ENCODE assay signal across 8 cellular contexts in the genomic region with DNA sequence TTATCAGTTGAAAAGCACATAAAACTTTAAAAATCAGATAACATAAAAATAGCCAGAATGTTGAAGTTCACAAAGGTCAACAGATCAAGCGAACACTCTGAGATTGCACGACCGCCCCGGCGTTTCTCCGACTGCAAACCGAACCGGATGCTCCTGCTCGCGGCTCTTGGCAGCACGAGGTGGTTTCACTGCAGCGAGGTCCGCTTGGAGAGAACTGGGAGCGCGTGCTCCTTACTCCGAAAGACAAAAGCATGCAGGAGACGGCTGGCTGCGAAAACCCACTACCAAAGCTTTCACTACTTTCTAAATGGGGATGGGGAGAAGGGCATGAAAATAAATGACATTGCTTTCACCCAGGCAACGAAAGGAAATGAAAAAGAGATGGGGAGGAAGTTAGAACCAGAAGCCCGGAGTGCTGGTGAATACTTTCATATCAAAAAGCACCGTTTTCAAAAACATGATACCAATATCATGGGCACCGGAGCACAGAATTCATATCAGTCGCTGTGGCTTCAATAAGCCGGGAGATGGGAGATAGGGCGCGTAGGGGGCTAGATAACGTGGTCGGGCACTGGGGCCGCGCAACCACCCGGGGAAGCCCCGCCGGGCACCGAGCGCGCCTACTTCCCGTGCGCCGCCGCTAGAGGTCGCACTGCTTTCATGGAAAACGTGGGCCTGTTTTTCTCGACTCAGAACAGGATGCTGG. TPM values are rescaled to one million over a fixed set of nuclear protein-coding genes. Genes with fewer than 3 reads are reported as not detected.
DNase-seq lines count a peak whose midpoint lies in the region; ATAC-seq and TF ChIP-seq lines count a peak whose summit lies in the region.

No MANE protein-coding gene starts in this region.

- H2BK15ac ChIP-seq in IMR-90 (ENCODE audit: low read depth, low read length) = no peak overlapping the region

- H2AK5ac ChIP-seq in IMR-90 (ENCODE audit: low read depth, low read length) = no peak overlapping the region

- no peak overlapping the region for H3K56ac ChIP-seq in IMR-90 (ENCODE audit: extremely low read depth, insufficient read depth, low read length)

- peak overlapping the region; percentile 52; the same call in 1 of the 2 replicates for H3K9ac ChIP-seq in IMR-90 (ENCODE audit: low read depth, low read length)

- dilution Hi-C loops in IMR-90 (cut with HindIII; ENCODE audit: low sequenced_read_pairs, unreplicated experiment) = loop anchor here (25.0 kb wide), 1 partner anchor 426 kb away; a partner anchor contains a TSS

- WGBS in IMR-90 (ENCODE audit: extremely low coverage in 2 of 2, insufficient read length in 1 of 2), 2 experiments = 2% methylated on average over 9 of the region's 43 CpGs; no CpG with 5 or more reads in 1 of the 2 experiments

- intact Hi-C loops in Caco-2 (cut with micrococcal nuclease; ENCODE audit: unreplicated experiment) = loop anchor here (1.0 to 5.0 kb wide), 5 partner anchors 136 to 603 kb away; a partner anchor contains a TSS
- intact Hi-C loops in IMR-90 (cut with micrococcal nuclease) = loop anchor here (1.0 to 10.0 kb wide), 9 partner anchors 122 to 988 kb away; a partner anchor contains a TSS

- H3K9me3 ChIP-seq in Caco-2 (no peaks in the 10 kb centered on the region), IMR-90 (ENCODE audit: control insufficient read depth, insufficient read depth, low read length) (no peaks in the 10 kb centered on the region), Peyer's patch (no peaks in the 10 kb centered on the region)

- peak; percentile 90 for TF ChIP-seq RAD21 in IMR-90 (IDR thresholded peaks at IDR 0.05; ENCODE audit: low read length)

- H4K20me1 ChIP-seq in IMR-90 (ENCODE audit: insufficient read depth, low read length) = peaks cover 4% of the 10 kb centered on the region; the same call in 1 of the 2 replicates

- H3K36me3 Mint-ChIP-seq in Caco-2 (ENCODE audit: insufficient read depth, unreplicated experiment) (no peaks in the 10 kb centered on the region), nephron (ENCODE audit: low read depth) (peaks cover 30% of the 10 kb centered on the region)
- peaks cover 25% of the 10 kb centered on the region for H3K36me3 Mint-ChIP-seq in activated T-helper 17 cell treated with anti-CD3 and anti-CD28 coated beads, Interleukin-2, amount 50 U/mL, for 72 hours (ENCODE audit: low read depth)

- H2BK120ac ChIP-seq in IMR-90 (ENCODE audit: low read depth, low read length) = no peak overlapping the region

- ATAC-seq in GM21367 (IDR thresholded peaks at IDR 0.05; ENCODE audit: unreplicated experiment) = peak; percentile 54
- peak; percentile 90 for ATAC-seq in IMR-90 (ENCODE audit: low read depth)
- ATAC-seq in activated T-helper 17 cell treated with anti-CD3 and anti-CD28 coated beads, Interleukin-2, amount 50 U/mL, for 72 hours (replicated peaks) = peak; percentile 94

- H4K5ac ChIP-seq in IMR-90 (ENCODE audit: low read depth, low read length) = no peak overlapping the region

- no peak overlapping the region for H3K4ac ChIP-seq in IMR-90 (ENCODE audit: low read depth, low read length)

- H3K4me1 ChIP-seq in Caco-2 = no peaks in the 10 kb centered on the region
- peaks cover 7% of the 10 kb centered on the region for H3K4me1 ChIP-seq in IMR-90 (ENCODE audit: control insufficient read depth, insufficient read depth, low read length)
- no peaks in the 10 kb centered on the region for H3K4me1 ChIP-seq in Peyer's patch

- TF ChIP-seq CTCF in Caco-2 (IDR thresholded peaks at IDR 0.05; ENCODE audit: insufficient read depth in 1 of 2, low read depth in 1 of 2, low read length in 1 of 2, severe bottlenecking in 1 of 2, unreplicated experiment in 1 of 2) (peak; percentile 99 to 100), IMR-90 (conservative IDR thresholded peaks at IDR 0.05; ENCODE audit: low read depth, low read length) (peak; percentile 91), Peyer's patch (IDR thresholded peaks at IDR 0.05) (peak; percentile 84 to 96 (median 90)), nephron (IDR thresholded peaks at IDR 0.05; ENCODE audit: unreplicated experiment in 3 of 3) (peak; percentile 92 to 97 (median 93))

- no TSS peak for BruUV-seq in Caco-2 (replicated peaks; lab: Mats Ljungman, UMichigan)
- no TSS peak for BruUV-seq in IMR-90 (replicated peaks; lab: Mats Ljungman, UMichigan)

- CTCF ChIA-PET in Caco-2 (lab: Charles Lee) (interaction anchor here (0.6 to 0.9 kb wide), 5 partner anchors 9 to 455 kb away, joined by 3 to 8 read pairs (median 3); a partner anchor contains a TSS), IMR-90 (lab: Yijun Ruan, JAX) (interaction anchor here (0.6 to 1.6 kb wide), 3 partner anchors 12 to 303 kb away, joined by 3 to 4 read pairs (median 3); no protein-coding TSS in a partner anchor)

- H2BK5ac ChIP-seq in IMR-90 (ENCODE audit: low read depth, low read length, poor library complexity, severe bottlenecking) = no peak overlapping the region

- H3K9me3 Mint-ChIP-seq in Caco-2 (ENCODE audit: unreplicated experiment) (no peaks in the 10 kb centered on the region), nephron (no peaks in the 10 kb centered on the region)
- H3K9me3 Mint-ChIP-seq in activated T-helper 17 cell treated with anti-CD3 and anti-CD28 coated beads, Interleukin-2, amount 50 U/mL, for 72 hours = no peaks in the 10 kb centered on the region

- H2BK20ac ChIP-seq in IMR-90 (ENCODE audit: low read depth, low read length) = no peak overlapping the region

- H3K18ac ChIP-seq in IMR-90 (ENCODE audit: low read depth, low read length) = no peak overlapping the region

- H2AK9ac ChIP-seq in IMR-90 (replicated peaks; ENCODE audit: low read depth, low read length, poor library complexity) = no peak overlapping the region

- 0 out of 2 replicates have a peak, but pooled peaks cover 3% of the 10 kb centered on the region for H3K9me1 ChIP-seq in IMR-90 (ENCODE audit: insufficient read depth, low read length)

- H3K14ac ChIP-seq in IMR-90 (replicated peaks; ENCODE audit: low read depth, low read length) = no peak overlapping the region

- DNase-seq in Caco-2 (peak; percentile 77 to 92), IMR-90 (peak; percentile 61), Peyer's patch (peak; percentile 70 to 87 (median 85)), fibroblast of the conjunctiva (ENCODE audit: low read depth) (peak; percentile 29)
- peak; percentile 77 for DNase-seq in stimulated activated naive CD4-positive, alpha-beta T cell treated with Interleukin-2 at 50 U/mL for 16 hours (lab: John Stamatoyannopoulos, UW)

- no peak overlapping the region for H3K23ac ChIP-seq in IMR-90 (ENCODE audit: low read depth, low read length)

- peak overlapping the region; percentile 86 for H2AFZ ChIP-seq in IMR-90 (replicated peaks; ENCODE audit: low read length, poor library complexity)

- peaks cover 5% of the 10 kb centered on the region; the same call in 1 of the 2 replicates for H3K27me3 ChIP-seq in Caco-2 (replicated peaks; ENCODE audit: control insufficient read depth, insufficient read depth, low read length)
- no peaks in the 10 kb centered on the region for H3K27me3 ChIP-seq in IMR-90 (ENCODE audit: control insufficient read depth, insufficient read depth, low read length)
- H3K27me3 ChIP-seq in Peyer's patch = no peaks in the 10 kb centered on the region

- in situ Hi-C loops in IMR-90 (cut with MboI; ENCODE audit: low sequenced_read_pairs) = loop anchor here (10.0 to 25.0 kb wide), 3 partner anchors 198 to 801 kb away; a partner anchor contains a TSS

- H3K27ac Mint-ChIP-seq in Caco-2 (ENCODE audit: unreplicated experiment) = no peak overlapping the region
- peak overlapping the region; percentile 51 for H3K27ac Mint-ChIP-seq in activated T-helper 17 cell treated with anti-CD3 and anti-CD28 coated beads, Interleukin-2, amount 50 U/mL, for 72 hours
- H3K27ac Mint-ChIP-seq in nephron = peak overlapping the region in 1 of 3 experiments; percentile 31

- TF ChIP-seq POLR2A in IMR-90 (IDR thresholded peaks at IDR 0.05; ENCODE audit: low read depth, low read length) (peak; percentile 8; the same call in 1 of the 2 replicates), Peyer's patch (IDR thresholded peaks at IDR 0.05) (no peak)

- peaks cover 33% of the 10 kb centered on the region for H3K27me3 Mint-ChIP-seq in Caco-2 (ENCODE audit: insufficient read depth, unreplicated experiment)
- no peaks in the 10 kb centered on the region for H3K27me3 Mint-ChIP-seq in activated T-helper 17 cell treated with anti-CD3 and anti-CD28 coated beads, Interleukin-2, amount 50 U/mL, for 72 hours
- peaks cover 49% of the 10 kb centered on the region for H3K27me3 Mint-ChIP-seq in nephron (ENCODE audit: low read depth)

- 0 out of 4 replicates have a peak overlapping the region, but pooled peaks of 1 of the 2 experiments have one; percentile 37 for H4K8ac ChIP-seq in IMR-90 (ENCODE audit: low read depth in 2 of 2, low read length in 2 of 2)

- no peak overlapping the region; the same call in 1 of the 2 replicates for H3K27ac ChIP-seq in IMR-90 (ENCODE audit: insufficient read depth, low read length)
- peak overlapping the region in 1 of 4 donors; percentile 65 for H3K27ac ChIP-seq in Peyer's patch

- H4K91ac ChIP-seq in IMR-90 (ENCODE audit: insufficient read depth, low read depth, low read length) = no peak overlapping the region

- H3K4me3 ChIP-seq in Caco-2 (ENCODE audit: low read depth, low read length) = peak overlapping the region; percentile 40
- peak overlapping the region; percentile 72 for H3K4me3 ChIP-seq in IMR-90 (ENCODE audit: insufficient read depth, low read depth, low read length)
- peak overlapping the region; percentile 36 to 51 (median 45) for H3K4me3 ChIP-seq in Peyer's patch

- peak overlapping the region; percentile 95 for H3K4me2 ChIP-seq in IMR-90 (ENCODE audit: low read depth, low read length)

- H3K4me1 Mint-ChIP-seq in Caco-2 (ENCODE audit: low read depth, unreplicated experiment) (peaks cover 5% of the 10 kb centered on the region), nephron (peaks cover 30% of the 10 kb centered on the region)
- H3K4me1 Mint-ChIP-seq in activated T-helper 17 cell treated with anti-CD3 and anti-CD28 coated beads, Interleukin-2, amount 50 U/mL, for 72 hours = peaks cover 16% of the 10 kb centered on the region

- H3K36me3 ChIP-seq in Caco-2 (ENCODE audit: control insufficient read depth, insufficient read depth, low read length) = no peaks in the 10 kb centered on the region
- peaks cover 11% of the 10 kb centered on the region for H3K36me3 ChIP-seq in IMR-90 (ENCODE audit: control insufficient read depth, insufficient read depth, low read length)
- peaks cover 0 to 28% (median 0%) of the 10 kb centered on the region in 3 donors for H3K36me3 ChIP-seq in Peyer's patch

- POLR2A ChIA-PET in Caco-2 (lab: Charles Lee) (no interaction called here), IMR-90 (lab: Charles Lee; ENCODE audit: unreplicated experiment) (no interaction called here)

- peak overlapping the region; percentile 83 for H3K4me3 Mint-ChIP-seq in Caco-2 (ENCODE audit: unreplicated experiment)
- H3K4me3 Mint-ChIP-seq in activated T-helper 17 cell treated with anti-CD3 and anti-CD28 coated beads, Interleukin-2, amount 50 U/mL, for 72 hours = peak overlapping the region; percentile 80
- H3K4me3 Mint-ChIP-seq in nephron = peak overlapping the region; percentile 79 to 82 (median 79)

- H3K79me1 ChIP-seq in IMR-90 (ENCODE audit: low read depth in 1 of 2, low read length in 2 of 2) = peaks cover 0 to 8% of the 10 kb centered on the region in 2 experiments; a peak in 1 of 4 replicates

RNA-seq across cellular contexts. Expression of a gene that starts 8.3 kb away (rescaled TPM):
- total RNA-seq in Caco-2 (2022) (not detected in 2 replicates), IMR-90 (2012; rRNA removed) (not detected in 2 replicates), Peyer's patch (not detected)
- not detected in 2 replicates for polyA plus RNA-seq in IMR-90 (2012; rRNA removed)
- polyA plus RNA-seq in IMR-90 (2012; cell fraction: cytosol; rRNA removed) = not detected in 2 replicates
- not detected in 2 replicates for polyA plus RNA-seq in IMR-90 (2012; cell fraction: nucleus; rRNA removed; ENCODE audit: low replicate concordance)
- not detected for total RNA-seq in activated T-helper 17 cell treated with anti-CD3 and anti-CD28 coated beads, Interleukin-2, amount 50 U/mL, for 72 hours

Comparison
In these comparisons a context has a peak if more than half of its experiments do, and no peak if none do; other contexts are left out.
1. DNase-seq: peak in every context shown above with its lines; median percentile 85 in Peyer's patch; 84 in Caco-2; 77 in stimulated activated naive CD4-positive, alpha-beta T cell treated with Interleukin-2 at 50 U/mL for 16 hours; 61 in IMR-90; 29 in fibroblast of the conjunctiva.